In the genomic region with DNA sequence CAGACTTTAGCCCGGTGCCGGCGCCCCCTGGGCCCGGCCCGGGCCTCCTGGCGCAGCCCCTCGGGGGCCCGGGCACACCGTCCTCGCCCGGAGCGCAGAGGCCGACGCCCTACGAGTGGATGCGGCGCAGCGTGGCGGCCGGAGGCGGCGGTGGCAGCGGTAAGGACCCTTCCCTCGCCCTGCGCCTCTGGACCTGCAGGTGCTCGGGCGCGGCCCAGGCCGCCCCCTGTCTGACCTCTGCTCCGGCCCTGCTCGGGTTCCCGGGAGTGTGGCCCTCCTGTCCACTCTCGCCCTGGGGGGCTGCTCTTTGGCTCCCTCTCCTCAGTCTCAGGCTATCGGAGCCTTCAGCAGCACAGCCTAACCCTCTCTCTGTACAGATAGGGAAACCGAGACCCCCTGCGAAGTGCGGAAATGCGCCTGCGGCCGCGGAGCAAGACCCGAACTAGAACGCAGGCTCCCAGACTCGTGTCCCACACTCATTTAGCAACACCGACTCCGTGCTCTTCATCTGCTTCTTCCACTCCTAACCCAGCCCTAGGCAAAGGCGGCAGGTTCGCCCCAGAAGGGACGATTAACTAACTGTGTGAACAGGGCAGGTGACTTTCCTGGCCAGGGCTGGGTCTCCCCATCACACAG, we compare ENCODE assay signal across 26 cellular contexts. TPM values are rescaled to one million over a fixed set of nuclear protein-coding genes. Genes with fewer than 3 reads are reported as not detected.
DNase-seq lines count a peak whose midpoint lies in the region; ATAC-seq, FAIRE-seq and TF ChIP-seq lines count a peak whose summit lies in the region.
"Had no signal": no experiment of that assay in that cellular context is flagged by ENCODE, and none has a peak within 500 bp of the region (broad histone marks: within the 10 kb centered on the region; RNA-seq: fewer than 3 reads in every experiment).

No MANE protein-coding gene starts in this region.

- H3K9me2 ChIP-seq in GM23338 (ENCODE audit: insufficient read depth) = no peaks in the 10 kb centered on the region

- peaks cover 5% of the 10 kb centered on the region; the same call in 1 of the 2 replicates for H3F3A ChIP-seq in GM23338 (replicated peaks; ENCODE audit: low read depth)

- H3K4me3 ChIP-seq in GM23338 = peak overlapping the region; percentile 48; the same call in 1 of the 2 replicates
- H3K4me3 ChIP-seq in mesenchymal stem cell (ENCODE audit: insufficient read depth in 1 of 2, low read depth in 1 of 2, low read length in 2 of 2) = no peak overlapping the region
- peak overlapping the region; percentile 55 for H3K4me3 ChIP-seq in rectal smooth muscle tissue (ENCODE audit: low read length)
- H3K4me3 ChIP-seq: BLaER1 treated with 17β-estradiol and CSF1 and Interleukin-3, amounts not matched to agents 10 nM and 100 nM; cardiac muscle cell had no signal

- CTCF ChIA-PET in WTC11 (lab: Charles Lee) = interaction anchor here (0.7 to 1.9 kb wide), 5 partner anchors 8 to 391 kb away, joined by 3 to 10 read pairs (median 3); no protein-coding TSS in a partner anchor

- H3K79me2 ChIP-seq in GM23338 (replicated peaks; ENCODE audit: insufficient read depth) = no peaks in the 10 kb centered on the region

- no peak overlapping the region for H3K18ac ChIP-seq in mesenchymal stem cell (ENCODE audit: low read depth in 1 of 2, low read length in 2 of 2)

- H3K27me3 Mint-ChIP-seq in GM23338 (ENCODE audit: insufficient read depth, low read depth, poor library complexity) = peaks cover 75% of the 10 kb centered on the region
- H3K27me3 Mint-ChIP-seq in WTC11 (ENCODE audit: low read depth) = peaks cover 93% of the 10 kb centered on the region

- no peak overlapping the region for H3K27ac Mint-ChIP-seq in GM23338
- no peak overlapping the region for H3K27ac Mint-ChIP-seq in WTC11
- H3K27ac Mint-ChIP-seq: activated CD8-positive, alpha-beta memory T cell treated with anti-CD3 and anti-CD28 coated beads, Interleukin-2, amount 10 ng/mL, durations not matched to agents 7 days and 5 days; activated naive CD4-positive, alpha-beta T cell treated with anti-CD3 and anti-CD28 coated beads, Interleukin-2, amount 10 ng/mL, durations not matched to agents 7 days and 5 days; activated T-helper 1 cell treated with anti-CD3 and anti-CD28 coated beads, Interleukin-12 subunit alpha, Interleukin-12 subunit beta, Interleukin-2, Interleukin-4 antibody, amounts not matched to agents 30 ng/mL and 10 ng/mL and 1 ng/mL, durations not matched to agents 14 hours and 24 hours and 36 hours; dendritic cell treated with granulocyte-macrophage colony-stimulating factor and Interleukin-4, amounts not matched to agents 40 ng/mL and 50 ng/mL, for 4 days; naive thymus-derived CD8-positive, alpha-beta T cell had no signal

- H3K9ac ChIP-seq in mesenchymal stem cell (ENCODE audit: low read length) (no peak overlapping the region), rectal smooth muscle tissue (ENCODE audit: low read length) (peak overlapping the region; percentile 14)
- H3K9ac ChIP-seq: BLaER1 treated with 17β-estradiol and CSF1 and Interleukin-3, amounts not matched to agents 10 nM and 100 nM had no signal

- no peaks in the 10 kb centered on the region; the same call in 1 of the 2 replicates for H3K4me1 ChIP-seq in GM23338 (ENCODE audit: insufficient read depth)
- H3K4me1 ChIP-seq in mesenchymal stem cell (ENCODE audit: control insufficient read depth, insufficient read depth, low read depth, low read length) = peaks cover 9% of the 10 kb centered on the region
- H3K4me1 ChIP-seq in rectal smooth muscle tissue (ENCODE audit: control insufficient read depth, insufficient read depth, low read length) = no peaks in the 10 kb centered on the region

- no peaks in the 10 kb centered on the region for H3K79me1 ChIP-seq in mesenchymal stem cell (replicated peaks; ENCODE audit: low read length, poor library complexity, severe bottlenecking)

- POLR2A ChIA-PET in WTC11 (lab: Charles Lee) = interaction anchor here (0.7 kb wide), 1 partner anchor 84 kb away, joined by 3 read pairs; no protein-coding TSS in a partner anchor

- H3K4me2 ChIP-seq in GM23338 (peak overlapping the region; percentile 76; the same call in 1 of the 2 replicates), mesenchymal stem cell (ENCODE audit: low read length, poor library complexity, severe bottlenecking) (no peak overlapping the region)
- H3K4me2 ChIP-seq: BLaER1 treated with 17β-estradiol and CSF1 and Interleukin-3, amounts not matched to agents 10 nM and 100 nM had no signal

- no peak overlapping the region for H4K8ac ChIP-seq in mesenchymal stem cell (ENCODE audit: low read length)

- H3K14ac ChIP-seq in mesenchymal stem cell (ENCODE audit: low read length in 2 of 2) = no peak overlapping the region

- H3K23ac ChIP-seq in mesenchymal stem cell (ENCODE audit: low read length in 2 of 2) = no peak overlapping the region

- no peak overlapping the region for H3K4ac ChIP-seq in mesenchymal stem cell (ENCODE audit: low read depth in 1 of 2, low read length in 2 of 2)

- H3K27me3 ChIP-seq in GM23338 (ENCODE audit: insufficient read depth) (peaks cover 78% of the 10 kb centered on the region), mesenchymal stem cell (ENCODE audit: control insufficient read depth in 1 of 2, insufficient read depth in 1 of 2, low read length in 2 of 2) (peaks cover 0 to 16% of the 10 kb centered on the region in 2 experiments), rectal smooth muscle tissue (ENCODE audit: control insufficient read depth, insufficient read depth, low read length) (peaks cover 3% of the 10 kb centered on the region)
- H3K27me3 ChIP-seq: BLaER1 treated with 17β-estradiol and CSF1 and Interleukin-3, amounts not matched to agents 10 nM and 100 nM had no signal

- FAIRE-seq in HTR-8/SVneo (lab: Jason Lieb, UNC) = no peak

- no peak overlapping the region for H2AK5ac ChIP-seq in mesenchymal stem cell (ENCODE audit: low read length, severe bottlenecking)

- no peaks in the 10 kb centered on the region for H3K9me3 ChIP-seq in mesenchymal stem cell (ENCODE audit: control insufficient read depth, low read length)
- H3K9me3 ChIP-seq: BLaER1 treated with 17β-estradiol and CSF1 and Interleukin-3, amounts not matched to agents 10 nM and 100 nM had no signal

- DNase-seq in GM23338 (ENCODE audit: low spot score) = peak; percentile 46
- peak; percentile 23 for DNase-seq in WTC11 (ENCODE audit: low spot score)
- DNase-seq in mesenchymal stem cell = no peak
- no peak for DNase-seq in GM03348 (ENCODE audit: low spot score)
- DNase-seq in HTR-8/SVneo (ENCODE audit: insufficient read length, low spot score) = no peak
- no peak for DNase-seq in OCI-M1 (lab: John Stamatoyannopoulos, UW)
- DNase-seq: ACHN; activated CD4-positive, alpha-beta T cell treated with anti-CD3 and anti-CD28 coated beads, Interleukin-2, amount 50 U/mL, for 1 hour; activated CD8-positive, alpha-beta memory T cell treated with anti-CD3 and anti-CD28 coated beads, Interleukin-2, amount 10 ng/mL, durations not matched to agents 7 days and 5 days; activated naive CD4-positive, alpha-beta T cell treated with anti-CD3 and anti-CD28 coated beads, Interleukin-2, amount 10 ng/mL, durations not matched to agents 7 days and 5 days; DMS79 treated with DMSO at 0.1 percent for 48 hours; left cardiac atrium; naive thymus-derived CD8-positive, alpha-beta T cell; NCI-H1105 treated with DMSO at 0.1 percent for 48 hours; NCI-H2029; NCI-H345; NCI-H748 treated with DMSO at 0.1 percent for 48 hours; stimulated activated CD8-positive, alpha-beta memory T cell treated with anti-CD3 and anti-CD28 coated beads, Interleukin-4, amount 100 ng/mL, for 48 hours; T1000 had no signal

- H2BK12ac ChIP-seq in mesenchymal stem cell (ENCODE audit: low read length in 2 of 2) = no peak overlapping the region

- no peak overlapping the region for H2BK5ac ChIP-seq in mesenchymal stem cell (ENCODE audit: low read depth, low read length, poor library complexity, severe bottlenecking)

- no peak overlapping the region for H3K27ac ChIP-seq in GM23338 (ENCODE audit: low read depth)
- no peak overlapping the region for H3K27ac ChIP-seq in mesenchymal stem cell (ENCODE audit: low read length, poor library complexity, severe bottlenecking)
- H3K27ac ChIP-seq in rectal smooth muscle tissue (ENCODE audit: low read depth, low read length) = no peak overlapping the region
- H3K27ac ChIP-seq: BLaER1 treated with 17β-estradiol and CSF1 and Interleukin-3, amounts not matched to agents 10 nM and 100 nM; cardiac muscle cell had no signal

- H3K4me3 Mint-ChIP-seq in GM23338 (peak overlapping the region; percentile 43), WTC11 (peak overlapping the region; percentile 55)
- H3K4me3 Mint-ChIP-seq: activated CD8-positive, alpha-beta memory T cell treated with anti-CD3 and anti-CD28 coated beads, Interleukin-2, amount 10 ng/mL, durations not matched to agents 7 days and 5 days; activated naive CD4-positive, alpha-beta T cell treated with anti-CD3 and anti-CD28 coated beads, Interleukin-2, amount 10 ng/mL, durations not matched to agents 7 days and 5 days; activated T-helper 1 cell treated with anti-CD3 and anti-CD28 coated beads, Interleukin-12 subunit alpha, Interleukin-12 subunit beta, Interleukin-2, Interleukin-4 antibody, amounts not matched to agents 30 ng/mL and 10 ng/mL and 1 ng/mL, durations not matched to agents 14 hours and 24 hours and 36 hours; dendritic cell treated with granulocyte-macrophage colony-stimulating factor and Interleukin-4, amounts not matched to agents 40 ng/mL and 50 ng/mL, for 4 days had no signal

- peak overlapping the region; percentile 11 for H2BK120ac ChIP-seq in mesenchymal stem cell (ENCODE audit: low read depth, low read length)

- 53% methylated on average over 49 of the region's 49 CpGs for WGBS in mesenchymal stem cell

- H3K9me3 Mint-ChIP-seq in GM23338 (peaks cover 4% of the 10 kb centered on the region; the same call in 1 of the 3 replicates), WTC11 (no peaks in the 10 kb centered on the region)
- H3K9me3 Mint-ChIP-seq: activated naive CD4-positive, alpha-beta T cell treated with anti-CD3 and anti-CD28 coated beads, Interleukin-2, amount 10 ng/mL, durations not matched to agents 7 days and 5 days; activated T-helper 1 cell treated with anti-CD3 and anti-CD28 coated beads, Interleukin-12 subunit alpha, Interleukin-12 subunit beta, Interleukin-2, Interleukin-4 antibody, amounts not matched to agents 30 ng/mL and 10 ng/mL and 1 ng/mL, durations not matched to agents 14 hours and 24 hours and 36 hours; dendritic cell treated with granulocyte-macrophage colony-stimulating factor and Interleukin-4, amounts not matched to agents 40 ng/mL and 50 ng/mL, for 4 days; naive thymus-derived CD8-positive, alpha-beta T cell had no signal

- H3K36me3 ChIP-seq in GM23338 (ENCODE audit: insufficient read depth) = no peaks in the 10 kb centered on the region
- no peaks in the 10 kb centered on the region for H3K36me3 ChIP-seq in mesenchymal stem cell (ENCODE audit: control insufficient read depth in 1 of 2, insufficient read depth in 2 of 2, low read depth in 1 of 2, low read length in 2 of 2)
- H3K36me3 ChIP-seq in rectal smooth muscle tissue (ENCODE audit: control insufficient read depth, insufficient read depth, low read length) = no peaks in the 10 kb centered on the region
- H3K36me3 ChIP-seq: BLaER1 treated with 17β-estradiol and CSF1 and Interleukin-3, amounts not matched to agents 10 nM and 100 nM; cardiac muscle cell had no signal

- no peak overlapping the region for H4K91ac ChIP-seq in mesenchymal stem cell (ENCODE audit: low read length)

- TF ChIP-seq CTCF in GM23338 (conservative IDR thresholded peaks at IDR 0.05; ENCODE audit: low read depth in 2 of 2) = no peak
- TF ChIP-seq CTCF in WTC11 (IDR thresholded peaks at IDR 0.05) = no peak

- H2BK15ac ChIP-seq in mesenchymal stem cell (ENCODE audit: low read depth, poor library complexity, severe bottlenecking) = no peak overlapping the region

- ATAC-seq in GM23338 (peak; percentile 65), WTC11 (peak; percentile 21), HG02610 (IDR thresholded peaks at IDR 0.05; ENCODE audit: unreplicated experiment) (no peak)
- ATAC-seq: activated CD8-positive, alpha-beta memory T cell treated with anti-CD3 and anti-CD28 coated beads, Interleukin-2, amount 10 ng/mL, durations not matched to agents 7 days and 5 days; left cardiac atrium; naive thymus-derived CD8-positive, alpha-beta T cell had no signal

- H3K36me3 Mint-ChIP-seq in GM23338 (ENCODE audit: low read depth) (no peaks in the 10 kb centered on the region), WTC11 (no peaks in the 10 kb centered on the region)
- H3K36me3 Mint-ChIP-seq: activated CD8-positive, alpha-beta memory T cell treated with anti-CD3 and anti-CD28 coated beads, Interleukin-2, amount 10 ng/mL, durations not matched to agents 7 days and 5 days; activated naive CD4-positive, alpha-beta T cell treated with anti-CD3 and anti-CD28 coated beads, Interleukin-2, amount 10 ng/mL, durations not matched to agents 7 days and 5 days had no signal

- H2AFZ ChIP-seq in GM23338 (no peak overlapping the region), mesenchymal stem cell (ENCODE audit: low read depth, low read length) (no peak overlapping the region)

- H4K20me1 ChIP-seq in GM23338 (replicated peaks; ENCODE audit: insufficient read depth) = peaks cover 5% of the 10 kb centered on the region; the same call in 1 of the 2 replicates
- H4K20me1 ChIP-seq: BLaER1 treated with 17β-estradiol and CSF1 and Interleukin-3, amounts not matched to agents 10 nM and 100 nM had no signal

- H3K4me1 Mint-ChIP-seq in GM23338 = peaks cover 22% of the 10 kb centered on the region
- peaks cover 24% of the 10 kb centered on the region for H3K4me1 Mint-ChIP-seq in WTC11
- H3K4me1 Mint-ChIP-seq: activated CD8-positive, alpha-beta memory T cell treated with anti-CD3 and anti-CD28 coated beads, Interleukin-2, amount 10 ng/mL, durations not matched to agents 7 days and 5 days; activated naive CD4-positive, alpha-beta T cell treated with anti-CD3 and anti-CD28 coated beads, Interleukin-2, amount 10 ng/mL, durations not matched to agents 7 days and 5 days had no signal

RNA-seq across cellular contexts. Expression of a gene that starts 0.7 kb away (rescaled TPM):
- total RNA-seq in GM23338 (2014; rRNA removed; shearing (Covaris generic)) = not detected in 2 replicates
- not detected in 2 replicates for polyA plus RNA-seq in GM23338 (2016; fragmentation: Nextera tagmentation; extraction: Ambion mirVana)
- total RNA-seq in WTC11 (2021) = 0.09 to 0.14 TPM (median 0.13 TPM) in 3 replicates
- polyA plus RNA-seq in mesenchymal stem cell (2013, experiment 1 of 2) = 0.08 TPM
- polyA plus RNA-seq in mesenchymal stem cell (2013, experiment 2 of 2) = 0.03 TPM
- total RNA-seq: activated CD8-positive, alpha-beta memory T cell treated with anti-CD3 and anti-CD28 coated beads, Interleukin-2, amount 10 ng/mL, durations not matched to agents 7 days and 5 days; activated T-helper 1 cell treated with anti-CD3 and anti-CD28 coated beads, Interleukin-12 subunit alpha, Interleukin-12 subunit beta, Interleukin-2, Interleukin-4 antibody, amounts not matched to agents 30 ng/mL and 10 ng/mL and 1 ng/mL, durations not matched to agents 14 hours and 24 hours and 36 hours; cardiac muscle cell; left cardiac atrium; naive thymus-derived CD8-positive, alpha-beta T cell; ureter had no signal
- polyA plus RNA-seq: naive thymus-derived CD8-positive, alpha-beta T cell had no signal

RNA-seq across cellular contexts. Expression of a gene that starts 11.6 kb away (rescaled TPM):
- total RNA-seq in GM23338 (2014; rRNA removed; shearing (Covaris generic)) = 7.1 and 11.3 TPM in 2 replicates
- 4.1 and 4.5 TPM in 2 replicates for polyA plus RNA-seq in GM23338 (2016; fragmentation: Nextera tagmentation; extraction: Ambion mirVana)
- total RNA-seq in WTC11 (2021) = 5.0 to 7.9 TPM (median 5.1 TPM) in 3 replicates
- 203 TPM for polyA plus RNA-seq in mesenchymal stem cell (2013, experiment 1 of 2)
- polyA plus RNA-seq in mesenchymal stem cell (2013, experiment 2 of 2) = 211 TPM

RNA-seq across cellular contexts. Expression of a gene that starts 22.6 kb away (rescaled TPM):
- total RNA-seq in GM23338 (2014; rRNA removed; shearing (Covaris generic)) = not detected in 2 replicates
- not detected in 2 replicates for polyA plus RNA-seq in GM23338 (2016; fragmentation: Nextera tagmentation; extraction: Ambion mirVana)
- 0.04 TPM in 1 of 3 replicates, not detected in the others for total RNA-seq in WTC11 (2021)
- not detected for polyA plus RNA-seq in mesenchymal stem cell (2013, experiment 1 of 2)
- not detected for polyA plus RNA-seq in mesenchymal stem cell (2013, experiment 2 of 2)
- total RNA-seq: activated CD8-positive, alpha-beta memory T cell treated with anti-CD3 and anti-CD28 coated beads, Interleukin-2, amount 10 ng/mL, durations not matched to agents 7 days and 5 days; activated T-helper 1 cell treated with anti-CD3 and anti-CD28 coated beads, Interleukin-12 subunit alpha, Interleukin-12 subunit beta, Interleukin-2, Interleukin-4 antibody, amounts not matched to agents 30 ng/mL and 10 ng/mL and 1 ng/mL, durations not matched to agents 14 hours and 24 hours and 36 hours; cardiac muscle cell; left cardiac atrium; naive thymus-derived CD8-positive, alpha-beta T cell had no signal
- polyA plus RNA-seq: cardiac muscle cell; naive thymus-derived CD8-positive, alpha-beta T cell had no signal

Comparison
In these comparisons a context has a peak if more than half of its experiments do, and no peak if none do; other contexts are left out.
1. DNase-seq: peak in GM23338 (single experiment) and WTC11 (single experiment); none in mesenchymal stem cell (single experiment), GM03348 (single experiment), HTR-8/SVneo (single experiment) and OCI-M1 (single experiment).
2. H3K4me3 ChIP-seq: peak in GM23338 (single experiment) and rectal smooth muscle tissue (single experiment); none in mesenchymal stem cell (0 of 2).